In genomic region chr2:173797586-173798263, GRCh38 we compare ENCODE assay signal across 17 cellular contexts.
DNase-seq lines count a peak whose midpoint lies in the region; ATAC-seq, FAIRE-seq and TF ChIP-seq lines count a peak whose summit lies in the region.
"Had no signal": no experiment of that assay in that cellular context is flagged by ENCODE, and none has a peak within 500 bp of the region (broad histone marks: within the 10 kb centered on the region; RNA-seq: fewer than 3 reads in every experiment).

No MANE protein-coding gene starts in this region.

- FAIRE-seq in K562 (lab: Jason Lieb, UNC) = no peak
- FAIRE-seq: A549, GM12878, GM18507 had no signal

- no peaks in the 10 kb centered on the region for H3K9me3 Mint-ChIP-seq in activated T-helper 1 cell treated with anti-CD3 and anti-CD28 coated beads, Interleukin-12 subunit alpha, Interleukin-12 subunit beta, Interleukin-2, Interleukin-4 antibody, amounts not matched to agents 30 ng/mL and 10 ng/mL and 1 ng/mL, durations not matched to agents 14 hours and 24 hours and 36 hours
- H3K9me3 Mint-ChIP-seq in activated CD8-positive, alpha-beta T cell treated with anti-CD3 and anti-CD28 coated beads, Interleukin-2, amount 10 ng/mL, durations not matched to agents 7 days and 5 days (ENCODE audit: insufficient read depth) = no peaks in the 10 kb centered on the region
- H3K9me3 Mint-ChIP-seq: CD4-positive, alpha-beta memory T cell; HFFc6 had no signal

- ATAC-seq in K562 = no peak
- ATAC-seq in activated CD8-positive, alpha-beta T cell treated with anti-CD3 and anti-CD28 coated beads, Interleukin-2, amount 10 ng/mL, durations not matched to agents 7 days and 5 days = no peak
- no peak for ATAC-seq in HG02981 (IDR thresholded peaks at IDR 0.05; ENCODE audit: unreplicated experiment)
- ATAC-seq: A549, GM12878 had no signal

- H3K4me3 Mint-ChIP-seq in activated T-helper 1 cell treated with anti-CD3 and anti-CD28 coated beads, Interleukin-12 subunit alpha, Interleukin-12 subunit beta, Interleukin-2, Interleukin-4 antibody, amounts not matched to agents 30 ng/mL and 10 ng/mL and 1 ng/mL, durations not matched to agents 14 hours and 24 hours and 36 hours = no peak overlapping the region
- no peak overlapping the region for H3K4me3 Mint-ChIP-seq in activated CD8-positive, alpha-beta T cell treated with anti-CD3 and anti-CD28 coated beads, Interleukin-2, amount 10 ng/mL, durations not matched to agents 7 days and 5 days
- H3K4me3 Mint-ChIP-seq: CD4-positive, alpha-beta memory T cell; HFFc6 had no signal

- H3K27ac Mint-ChIP-seq in activated T-helper 1 cell treated with anti-CD3 and anti-CD28 coated beads, Interleukin-12 subunit alpha, Interleukin-12 subunit beta, Interleukin-2, Interleukin-4 antibody, amounts not matched to agents 30 ng/mL and 10 ng/mL and 1 ng/mL, durations not matched to agents 14 hours and 24 hours and 36 hours = no peak overlapping the region
- no peak overlapping the region for H3K27ac Mint-ChIP-seq in activated CD8-positive, alpha-beta T cell treated with anti-CD3 and anti-CD28 coated beads, Interleukin-2, amount 10 ng/mL, durations not matched to agents 7 days and 5 days
- H3K27ac Mint-ChIP-seq: CD4-positive, alpha-beta memory T cell; HFFc6 had no signal

- H3K9me1 ChIP-seq in K562 (ENCODE audit: control insufficient read depth, insufficient read depth, low read length) = no peaks in the 10 kb centered on the region

- no peaks in the 10 kb centered on the region for H3K36me3 Mint-ChIP-seq in activated T-helper 1 cell treated with anti-CD3 and anti-CD28 coated beads, Interleukin-12 subunit alpha, Interleukin-12 subunit beta, Interleukin-2, Interleukin-4 antibody, amounts not matched to agents 30 ng/mL and 10 ng/mL and 1 ng/mL, durations not matched to agents 14 hours and 24 hours and 36 hours (ENCODE audit: low read depth)
- H3K36me3 Mint-ChIP-seq in activated CD8-positive, alpha-beta T cell treated with anti-CD3 and anti-CD28 coated beads, Interleukin-2, amount 10 ng/mL, durations not matched to agents 7 days and 5 days (ENCODE audit: low read depth) = no peaks in the 10 kb centered on the region
- H3K36me3 Mint-ChIP-seq: CD4-positive, alpha-beta memory T cell had no signal

- H3K4me1 ChIP-seq in HUES48 (ENCODE audit: control insufficient read depth, insufficient read depth, low read length) (peaks cover 40% of the 10 kb centered on the region), K562 (replicated peaks in 1 of 2; ENCODE audit: control insufficient read depth in 2 of 2, insufficient read depth in 2 of 2, low read length in 2 of 2) (no peaks in the 10 kb centered on the region; a peak in 1 of 5 replicates)
- H3K4me1 ChIP-seq: A549, BE2C had no signal

- no peak overlapping the region for H3K4me2 ChIP-seq in K562 (ENCODE audit: insufficient read depth, low read length)
- H3K4me2 ChIP-seq: A549 had no signal

- H3K27me3 Mint-ChIP-seq in activated T-helper 1 cell treated with anti-CD3 and anti-CD28 coated beads, Interleukin-12 subunit alpha, Interleukin-12 subunit beta, Interleukin-2, Interleukin-4 antibody, amounts not matched to agents 30 ng/mL and 10 ng/mL and 1 ng/mL, durations not matched to agents 14 hours and 24 hours and 36 hours (ENCODE audit: insufficient read depth) = peaks cover 13% of the 10 kb centered on the region
- H3K27me3 Mint-ChIP-seq in activated CD8-positive, alpha-beta T cell treated with anti-CD3 and anti-CD28 coated beads, Interleukin-2, amount 10 ng/mL, durations not matched to agents 7 days and 5 days (ENCODE audit: low read depth) = peaks cover 15% of the 10 kb centered on the region

- TF ChIP-seq POLR2A in K562 (conservative IDR thresholded peaks at IDR 0.05) = no peak

- H3K9me3 ChIP-seq in HUES48 (ENCODE audit: control insufficient read depth, insufficient read depth, low read length) (no peaks in the 10 kb centered on the region), K562 (replicated peaks; ENCODE audit: control insufficient read depth, insufficient read depth, low read depth, low read length) (no peaks in the 10 kb centered on the region)
- H3K9me3 ChIP-seq: A549, BE2C had no signal

- no peak for DNase-seq in K562 (ENCODE audit: extremely low read depth in 1 of 4, low spot score in 3 of 4)
- DNase-seq in iPS-NIHi11 (ENCODE audit: low spot score) = peak; percentile 50
- no peak for DNase-seq in stimulated activated CD4-positive, alpha-beta T cell treated with anti-CD3 and anti-CD28 coated beads, Interleukin-15, amount 100 ng/mL, for 24 hours
- DNase-seq in activated T-helper 1 cell treated with anti-CD3 and anti-CD28 coated beads, Interleukin-12 subunit alpha, Interleukin-12 subunit beta, Interleukin-2, Interleukin-4 antibody, amounts not matched to agents 30 ng/mL and 10 ng/mL and 1 ng/mL, durations not matched to agents 14 hours and 24 hours and 36 hours (ENCODE audit: low spot score) = no peak
- no peak for DNase-seq in activated CD8-positive, alpha-beta T cell treated with anti-CD3 and anti-CD28 coated beads, Interleukin-2, amount 10 ng/mL, durations not matched to agents 7 days and 5 days
- DNase-seq: BE2C; CD4-positive, alpha-beta memory T cell; DMS79; GM23248; HCEC 1CT; HFFc6 had no signal

- no peak for TF ChIP-seq CTCF in K562 (IDR thresholded peaks at IDR 0.05 in 2 of 3, conservative IDR thresholded peaks at IDR 0.05 in 1 of 3; ENCODE audit: insufficient read depth in 2 of 3, low read depth in 1 of 3, low read length in 3 of 3)

- in situ Hi-C loops in K562 (cut with MboI) = no loop called here

- intact Hi-C loops in K562 (cut with micrococcal nuclease) = no loop called here
- intact Hi-C loops in activated T-helper 1 cell treated with anti-CD3 and anti-CD28 coated beads, Interleukin-12 subunit alpha, Interleukin-12 subunit beta, Interleukin-2, Interleukin-4 antibody, amounts not matched to agents 30 ng/mL and 10 ng/mL and 1 ng/mL, durations not matched to agents 14 hours and 24 hours and 36 hours (cut with micrococcal nuclease) = no loop called here

- peak overlapping the region; percentile 75 for H3K27ac ChIP-seq in HUES48 (ENCODE audit: low read depth, low read length)
- H3K27ac ChIP-seq in K562 (ENCODE audit: extremely low read depth, low read depth, low read length) = no peak overlapping the region
- H3K27ac ChIP-seq: A549, C4-2B, GM23248 had no signal

- BruUV-seq in K562 (replicated peaks; lab: Mats Ljungman, UMichigan) = no TSS peak

- H3K4me1 Mint-ChIP-seq in activated T-helper 1 cell treated with anti-CD3 and anti-CD28 coated beads, Interleukin-12 subunit alpha, Interleukin-12 subunit beta, Interleukin-2, Interleukin-4 antibody, amounts not matched to agents 30 ng/mL and 10 ng/mL and 1 ng/mL, durations not matched to agents 14 hours and 24 hours and 36 hours (ENCODE audit: low read depth) = no peaks in the 10 kb centered on the region
- no peaks in the 10 kb centered on the region for H3K4me1 Mint-ChIP-seq in activated CD8-positive, alpha-beta T cell treated with anti-CD3 and anti-CD28 coated beads, Interleukin-2, amount 10 ng/mL, durations not matched to agents 7 days and 5 days (ENCODE audit: low read depth)
- H3K4me1 Mint-ChIP-seq: CD4-positive, alpha-beta memory T cell had no signal

- H3K4me3 ChIP-seq in HUES48 (ENCODE audit: low read depth, low read length) (peak overlapping the region; percentile 18; the same call in 1 of the 2 replicates), K562 (no peak overlapping the region)
- H3K4me3 ChIP-seq: A549, GM12878, GM23248 had no signal

- no peaks in the 10 kb centered on the region for H4K20me1 ChIP-seq in K562 (replicated peaks; ENCODE audit: control insufficient read depth, insufficient read depth, low read length)

- WGBS in K562 (ENCODE audit: insufficient coverage, low coverage, missing lambda C conversion rate) = 13% methylated on average over 4 of the region's 4 CpGs

- H3K36me3 ChIP-seq in HUES48 (ENCODE audit: control insufficient read depth, insufficient read depth, low read length) (no peaks in the 10 kb centered on the region), K562 (ENCODE audit: control insufficient read depth, insufficient read depth, low read length) (no peaks in the 10 kb centered on the region)
- H3K36me3 ChIP-seq: BE2C had no signal

- CTCF ChIA-PET in K562 (lab: Yijun Ruan, JAX; ENCODE audit: low intra/inter-chr PET ratio) = no interaction called here
- CTCF ChIA-PET in activated CD8-positive, alpha-beta T cell treated with anti-CD3 and anti-CD28 coated beads, Interleukin-2, amount 10 ng/mL, durations not matched to agents 7 days and 5 days (lab: Charles Lee) = no interaction called here

- H3K9ac ChIP-seq in HUES48 (ENCODE audit: low read depth, low read length) (no peak overlapping the region; the same call in 1 of the 2 replicates), K562 (ENCODE audit: insufficient read depth in 1 of 2, low read depth in 2 of 2, low read length in 2 of 2) (no peak overlapping the region)
- H3K9ac ChIP-seq: GM23248 had no signal

- TF ChIP-seq RAD21 in K562 (CRISPR knock-in tag; conservative IDR thresholded peaks at IDR 0.05 in 1 of 2, IDR thresholded peaks at IDR 0.05 in 1 of 2) = no peak

- H2AFZ ChIP-seq in K562 (ENCODE audit: low read depth, low read length) = no peak overlapping the region
- H2AFZ ChIP-seq: GM23248 had no signal

- POLR2A ChIA-PET in K562 (lab: Yijun Ruan, JAX) = interaction anchor here (0.5 to 1.0 kb wide), 3 partner anchors 9 to 518 kb away, joined by 3 to 5 read pairs (median 3); no protein-coding TSS in a partner anchor
- POLR2A ChIA-PET in activated CD8-positive, alpha-beta T cell treated with anti-CD3 and anti-CD28 coated beads, Interleukin-2, amount 10 ng/mL, durations not matched to agents 7 days and 5 days (lab: Charles Lee) = no interaction called here

- TF ChIP-seq EP300 in K562 (IDR thresholded peaks at IDR 0.05; ENCODE audit: low read length) = no peak

- H3K79me2 ChIP-seq in K562 (ENCODE audit: control insufficient read depth, insufficient read depth, low read length) = no peaks in the 10 kb centered on the region

- H3K27me3 ChIP-seq in HUES48 (ENCODE audit: control insufficient read depth, insufficient read depth, low read length) (no peaks in the 10 kb centered on the region), K562 (ENCODE audit: control insufficient read depth in 2 of 2, insufficient read depth in 2 of 2, low read length in 2 of 2) (peaks cover 19 to 25% of the 10 kb centered on the region in 2 experiments)

TF ChIP-seq in K562, 482 proteins besides CTCF, POLR2A, EP300 and RAD21 (continues in another document):
- 0 out of 2 replicates have a peak, but pooled peaks have one; percentile 23 for TF ChIP-seq NFE2 (IDR thresholded peaks at IDR 0.05; ENCODE audit: low read depth)
- no peak for TF ChIP-seq ZBTB26 (CRISPR knock-in tag; IDR thresholded peaks at IDR 0.05)
